8 cellular contexts compared by ENCODE assay signal in the genomic region with DNA sequence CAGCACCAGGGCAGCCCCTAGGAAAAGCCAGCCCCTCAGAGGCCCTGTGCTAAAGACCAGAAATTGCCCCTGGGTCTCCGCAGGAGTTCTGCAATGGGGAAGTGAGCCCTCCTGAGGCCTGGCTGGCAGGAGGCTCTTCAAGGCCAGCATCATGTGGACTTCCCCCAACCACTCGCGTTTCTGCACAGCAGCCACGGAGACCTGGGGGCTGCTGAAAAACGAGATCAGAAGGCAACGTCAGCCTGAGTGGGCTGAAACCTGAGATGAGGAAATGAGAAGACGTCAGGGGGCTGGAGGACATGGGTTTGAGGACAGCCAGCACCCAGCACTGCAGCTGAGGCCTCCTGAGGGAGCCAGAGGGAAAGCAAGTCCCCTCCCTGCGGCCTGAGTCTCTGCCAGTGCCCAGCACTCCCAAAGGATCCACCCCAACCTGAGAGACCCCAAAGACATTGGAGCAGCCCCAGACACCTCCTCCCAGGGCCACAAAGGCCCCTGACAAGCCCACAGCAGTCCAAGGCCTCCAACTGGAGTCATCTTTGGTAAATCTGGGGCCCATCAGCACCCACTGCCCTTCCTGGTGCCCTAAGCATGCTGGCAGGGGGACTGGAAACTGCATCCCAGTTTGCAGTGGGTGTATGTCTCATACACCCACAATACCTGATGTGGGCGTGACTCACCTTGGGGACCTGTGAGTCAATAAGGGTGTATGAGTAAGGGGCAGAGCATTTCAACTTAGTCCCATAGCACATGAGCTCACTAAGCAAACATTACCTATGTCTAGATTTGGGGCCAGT. TPM values are rescaled to one million over a fixed set of nuclear protein-coding genes. Genes with fewer than 3 reads are reported as not detected.
DNase-seq lines count a peak whose midpoint lies in the region; ATAC-seq lines count a peak whose summit lies in the region.

No MANE protein-coding gene starts in this region.

- H3K27ac Mint-ChIP-seq in activated CD4-positive, alpha-beta memory T cell treated with anti-CD3 and anti-CD28 coated beads for 36 hours: peak overlapping the region; percentile 93
- no peak overlapping the region for H3K27ac Mint-ChIP-seq in activated CD4-positive, alpha-beta memory T cell treated with anti-CD3 and anti-CD28 coated beads, Interleukin-2, amount 10 ng/mL, durations not matched to agents 7 days and 5 days
- peak overlapping the region; percentile 80 for H3K27ac Mint-ChIP-seq in T-helper 2 cell treated with Interferon-gamma antibody and Interleukin-4, amounts not matched to agents 5 μg/mL and 100 μg/mL, for 36 hours

- DNase-seq in activated CD4-positive, alpha-beta memory T cell treated with anti-CD3 and anti-CD28 coated beads for 36 hours: peak; percentile 82
- DNase-seq in activated CD4-positive, alpha-beta memory T cell treated with anti-CD3 and anti-CD28 coated beads, Interleukin-2, amount 10 ng/mL, durations not matched to agents 7 days and 5 days: no peak
- peak; percentile 74 for DNase-seq in T-helper 2 cell treated with Interferon-gamma antibody and Interleukin-4, amounts not matched to agents 5 μg/mL and 100 μg/mL, for 36 hours (ENCODE audit: low spot score)
- DNase-seq in globus pallidus (ENCODE audit: low spot score) (peak; percentile 55), COLO829 (ENCODE audit: low spot score) (no peak), sciatic nerve (ENCODE audit: low spot score) (no peak), NCI-H524 treated with DMSO at 0.1 percent for 48 hours (lab: John Stamatoyannopoulos, UW) (no peak)

- peaks cover 82% of the 10 kb centered on the region for H3K4me1 Mint-ChIP-seq in activated CD4-positive, alpha-beta memory T cell treated with anti-CD3 and anti-CD28 coated beads for 36 hours (ENCODE audit: low read depth)
- H3K4me1 Mint-ChIP-seq in activated CD4-positive, alpha-beta memory T cell treated with anti-CD3 and anti-CD28 coated beads, Interleukin-2, amount 10 ng/mL, durations not matched to agents 7 days and 5 days: peaks cover 62% of the 10 kb centered on the region
- H3K4me1 Mint-ChIP-seq in T-helper 2 cell treated with Interferon-gamma antibody and Interleukin-4, amounts not matched to agents 5 μg/mL and 100 μg/mL, for 36 hours (ENCODE audit: low read depth): peaks cover 50% of the 10 kb centered on the region

- peak overlapping the region; percentile 36 for H3K4me3 Mint-ChIP-seq in activated CD4-positive, alpha-beta memory T cell treated with anti-CD3 and anti-CD28 coated beads for 36 hours
- no peak overlapping the region for H3K4me3 Mint-ChIP-seq in activated CD4-positive, alpha-beta memory T cell treated with anti-CD3 and anti-CD28 coated beads, Interleukin-2, amount 10 ng/mL, durations not matched to agents 7 days and 5 days
- H3K4me3 Mint-ChIP-seq in T-helper 2 cell treated with Interferon-gamma antibody and Interleukin-4, amounts not matched to agents 5 μg/mL and 100 μg/mL, for 36 hours: no peak overlapping the region

- peak; percentile 28 for ATAC-seq in HG03039 (IDR thresholded peaks at IDR 0.05; ENCODE audit: unreplicated experiment)
- no peak for ATAC-seq in sciatic nerve

- CTCF ChIA-PET in activated CD4-positive, alpha-beta memory T cell treated with anti-CD3 and anti-CD28 coated beads for 36 hours (lab: Charles Lee): interaction anchor here (1.4 to 2.9 kb wide), 2 partner anchors 12 to 14 kb away, joined by 8 to 11 read pairs; no protein-coding TSS in a partner anchor
- CTCF ChIA-PET in activated CD4-positive, alpha-beta memory T cell treated with anti-CD3 and anti-CD28 coated beads, Interleukin-2, amount 10 ng/mL, durations not matched to agents 7 days and 5 days (lab: Charles Lee): interaction anchor here (1.6 to 3.0 kb wide), 2 partner anchors 12 to 14 kb away, joined by 5 to 10 read pairs; no protein-coding TSS in a partner anchor

- no peaks in the 10 kb centered on the region for H3K9me3 Mint-ChIP-seq in activated CD4-positive, alpha-beta memory T cell treated with anti-CD3 and anti-CD28 coated beads for 36 hours
- no peaks in the 10 kb centered on the region for H3K9me3 Mint-ChIP-seq in activated CD4-positive, alpha-beta memory T cell treated with anti-CD3 and anti-CD28 coated beads, Interleukin-2, amount 10 ng/mL, durations not matched to agents 7 days and 5 days
- no peaks in the 10 kb centered on the region for H3K9me3 Mint-ChIP-seq in T-helper 2 cell treated with Interferon-gamma antibody and Interleukin-4, amounts not matched to agents 5 μg/mL and 100 μg/mL, for 36 hours

- intact Hi-C loops in activated CD4-positive, alpha-beta memory T cell treated with anti-CD3 and anti-CD28 coated beads for 36 hours (cut with micrococcal nuclease): loop anchor here (1.0 kb wide), 1 partner anchor 12 kb away; no protein-coding TSS in a partner anchor
- intact Hi-C loops in sciatic nerve (cut with DNase I): no loop called here

- POLR2A ChIA-PET in activated CD4-positive, alpha-beta memory T cell treated with anti-CD3 and anti-CD28 coated beads for 36 hours (lab: Charles Lee): interaction anchor here (1.4 to 4.3 kb wide), 2 partner anchors 12 to 14 kb away, joined by 3 to 23 read pairs; no protein-coding TSS in a partner anchor
- POLR2A ChIA-PET in activated CD4-positive, alpha-beta memory T cell treated with anti-CD3 and anti-CD28 coated beads, Interleukin-2, amount 10 ng/mL, durations not matched to agents 7 days and 5 days (lab: Charles Lee): interaction anchor here (0.6 kb wide), 1 partner anchor 81 kb away, joined by 3 read pairs; no protein-coding TSS in a partner anchor

- no peaks in the 10 kb centered on the region for H3K36me3 Mint-ChIP-seq in activated CD4-positive, alpha-beta memory T cell treated with anti-CD3 and anti-CD28 coated beads for 36 hours
- no peaks in the 10 kb centered on the region for H3K36me3 Mint-ChIP-seq in activated CD4-positive, alpha-beta memory T cell treated with anti-CD3 and anti-CD28 coated beads, Interleukin-2, amount 10 ng/mL, durations not matched to agents 7 days and 5 days (ENCODE audit: low read depth)
- H3K36me3 Mint-ChIP-seq in T-helper 2 cell treated with Interferon-gamma antibody and Interleukin-4, amounts not matched to agents 5 μg/mL and 100 μg/mL, for 36 hours (ENCODE audit: low read depth): no peaks in the 10 kb centered on the region

- H3K27me3 Mint-ChIP-seq in activated CD4-positive, alpha-beta memory T cell treated with anti-CD3 and anti-CD28 coated beads for 36 hours: no peaks in the 10 kb centered on the region
- no peaks in the 10 kb centered on the region for H3K27me3 Mint-ChIP-seq in activated CD4-positive, alpha-beta memory T cell treated with anti-CD3 and anti-CD28 coated beads, Interleukin-2, amount 10 ng/mL, durations not matched to agents 7 days and 5 days
- no peaks in the 10 kb centered on the region for H3K27me3 Mint-ChIP-seq in T-helper 2 cell treated with Interferon-gamma antibody and Interleukin-4, amounts not matched to agents 5 μg/mL and 100 μg/mL, for 36 hours (ENCODE audit: low read depth)

RNA-seq across cellular contexts. Expression of a gene that starts 29.2 kb away (rescaled TPM):
- total RNA-seq in activated CD4-positive, alpha-beta memory T cell treated with anti-CD3 and anti-CD28 coated beads for 36 hours: under 1 TPM in 1 of 2 experiments, not detected in 1; 0.29 TPM
- not detected for total RNA-seq in activated CD4-positive, alpha-beta memory T cell treated with anti-CD3 and anti-CD28 coated beads, Interleukin-2, amount 10 ng/mL, durations not matched to agents 7 days and 5 days
- 4.3 TPM for total RNA-seq in sciatic nerve

RNA-seq across cellular contexts. Expression of a gene that starts 37.1 kb away (rescaled TPM):
- total RNA-seq in activated CD4-positive, alpha-beta memory T cell treated with anti-CD3 and anti-CD28 coated beads for 36 hours: 10 to 100 TPM; 65.9 to 68.4 TPM
- total RNA-seq in activated CD4-positive, alpha-beta memory T cell treated with anti-CD3 and anti-CD28 coated beads, Interleukin-2, amount 10 ng/mL, durations not matched to agents 7 days and 5 days: 1 to 10 TPM; 3.8 to 4.3 TPM
- 30.9 TPM for total RNA-seq in sciatic nerve

Comparison
In these comparisons a context has a peak if more than half of its experiments do, and no peak if none do; other contexts are left out.
1. DNase-seq: peak in activated CD4-positive, alpha-beta memory T cell treated with anti-CD3 and anti-CD28 coated beads for 36 hours (single experiment), T-helper 2 cell treated with Interferon-gamma antibody and Interleukin-4, amounts not matched to agents 5 μg/mL and 100 μg/mL, for 36 hours (single experiment) and globus pallidus (single experiment); none in activated CD4-positive, alpha-beta memory T cell treated with anti-CD3 and anti-CD28 coated beads, Interleukin-2, amount 10 ng/mL, durations not matched to agents 7 days and 5 days (single experiment), COLO829 (single experiment), sciatic nerve (single experiment) and NCI-H524 treated with DMSO at 0.1 percent for 48 hours (single experiment).